26 cellular contexts compared by ENCODE assay signal in the genomic region with DNA sequence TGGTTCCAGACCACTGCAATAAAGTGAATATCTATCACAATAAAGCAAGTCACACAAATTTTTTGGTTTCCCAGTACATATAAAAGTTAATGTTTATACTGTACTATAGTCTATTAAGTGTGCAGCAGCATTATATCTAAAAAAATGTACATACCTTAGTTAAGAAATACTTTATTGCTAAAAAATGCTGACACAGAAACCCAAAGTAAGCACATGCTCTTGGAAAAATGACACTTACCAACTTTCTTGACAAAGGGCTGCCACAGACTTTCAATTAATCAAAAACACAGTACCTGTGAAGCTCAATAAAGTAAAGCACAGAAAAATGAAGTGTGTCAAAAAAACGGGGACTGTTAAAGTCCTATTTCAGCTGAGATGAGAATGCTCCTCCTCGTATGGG. TPM values are rescaled to one million over a fixed set of nuclear protein-coding genes. Genes with fewer than 3 reads are reported as not detected.
"Had no signal": no experiment of that assay in that cellular context is flagged by ENCODE, and none has a peak within 500 bp of the region (broad histone marks: within the 10 kb centered on the region; RNA-seq: fewer than 3 reads in every experiment).

No MANE protein-coding gene starts in this region.

- H3K4me3 ChIP-seq: PC-9, Peyer's patch, SJSA1, SK-N-MC had no signal

- DNase-seq: IMR-90, MV-4-11, NCI-H1048, NCI-H1105 treated with DMSO at 0.1 percent for 48 hours, NCI-H1417 treated with DMSO at 0.1 percent for 48 hours, NCI-H146, NCI-H1694 treated with DMSO at 0.1 percent for 48 hours, NCI-H1930, NCI-H2081, NCI-H2107, NCI-H2227 treated with DMSO at 0.1 percent for 48 hours, NCI-H510A, NCI-H774, OCI-M1, PC-9, Peyer's patch, Right ventricle myocardium superior, RPMI8226, SIG-M5 had no signal

- H3K27me3 ChIP-seq: Peyer's patch, SJSA1 had no signal

- H3K36me3 ChIP-seq: SJSA1 had no signal

- H3K4me2 ChIP-seq: KMS-11, PC-9 had no signal

- H3K9me3 ChIP-seq: Peyer's patch, SJSA1 had no signal

- H3K27ac ChIP-seq: KMS-11, PC-9, Peyer's patch, SJSA1, SK-N-MC had no signal

- H3K4me1 ChIP-seq: Peyer's patch, SJSA1 had no signal

- H3K9ac ChIP-seq: KMS-11 had no signal

RNA-seq across cellular contexts. Expression of gene GSTT4, which starts 22.7 kb away (rescaled TPM):
- total RNA-seq: HT-29; IMR-90; LHCN-M2; MCF 10A; PC-9; Peyer's patch; Right ventricle myocardium superior; SJSA1; T-helper 1 cell treated with Interleukin-12 subunit alpha and Interleukin-12 subunit beta and Interleukin-4 antibody, amounts not matched to agents 30 ng/mL and 1 ng/mL, for 36 hours had no signal

RNA-seq across cellular contexts. Expression of gene GSTT2, which starts 48.1 kb away (rescaled TPM):
- total RNA-seq: MCF 10A; Peyer's patch; T-helper 1 cell treated with Interleukin-12 subunit alpha and Interleukin-12 subunit beta and Interleukin-4 antibody, amounts not matched to agents 30 ng/mL and 1 ng/mL, for 36 hours had no signal
